In the genomic region with DNA sequence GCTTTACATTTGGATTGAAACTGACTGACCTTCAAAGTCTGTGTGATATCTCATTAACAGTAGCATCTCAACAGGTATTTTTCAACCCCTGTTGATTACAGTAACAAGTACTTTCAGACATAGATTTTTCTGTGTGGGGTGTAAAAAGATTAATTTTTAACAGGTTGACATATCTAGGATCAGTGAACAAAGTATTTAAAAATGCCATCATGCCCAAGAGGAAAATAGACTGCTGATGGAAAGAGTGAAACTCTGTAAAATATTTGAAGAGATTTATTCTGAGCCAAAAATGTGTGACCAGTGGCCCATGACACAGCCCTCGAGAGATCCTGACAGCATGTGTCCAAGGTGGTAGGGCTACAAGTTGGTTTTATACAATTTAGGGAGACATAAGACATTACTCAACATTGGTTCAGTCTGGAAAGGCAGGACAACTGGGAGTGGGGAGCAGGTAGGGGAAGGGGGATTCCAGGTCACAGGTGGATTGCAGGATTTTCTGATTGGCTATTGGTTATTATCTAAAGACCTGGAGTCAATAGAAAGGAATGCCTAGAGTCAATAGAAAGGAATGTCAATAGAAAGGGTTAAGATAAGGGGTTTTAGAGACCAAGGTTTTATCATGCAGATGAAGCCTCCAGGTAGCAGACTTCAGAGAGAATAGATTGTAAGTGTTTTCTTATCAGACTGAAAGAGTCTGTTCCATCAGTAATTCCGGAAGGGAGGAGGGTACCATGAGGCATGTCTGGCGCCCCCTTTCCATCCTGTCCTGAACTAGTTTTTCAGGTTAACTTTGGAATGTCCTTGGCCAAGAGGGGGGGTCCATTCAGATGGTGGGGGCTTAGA, we compare ENCODE assay signal across 16 cellular contexts. TPM values are rescaled to one million over a fixed set of nuclear protein-coding genes. Genes with fewer than 3 reads are reported as not detected.
DNase-seq lines count a peak whose midpoint lies in the region; ATAC-seq and TF ChIP-seq lines count a peak whose summit lies in the region.
"Had no signal": no experiment of that assay in that cellular context is flagged by ENCODE, and none has a peak within 500 bp of the region (broad histone marks: within the 10 kb centered on the region; RNA-seq: fewer than 3 reads in every experiment).

No MANE protein-coding gene starts in this region.

- TF ChIP-seq POLR2A in body of pancreas (IDR thresholded peaks at IDR 0.05), result peak in 1 of 3 donors; percentile 29

- H3K27ac ChIP-seq in body of pancreas, result peak overlapping the region; percentile 1 to 73 (median 44)
- no peak overlapping the region for H3K27ac ChIP-seq in tibial artery
- H3K27ac ChIP-seq: left ventricle myocardium inferior, psoas muscle, SJSA1 had no signal

- intact Hi-C loops in body of pancreas (cut with DNase I), result no loop called here
- intact Hi-C loops in tibial artery (cut with DNase I; ENCODE audit: low total_unique reads), result no loop called here

- H3K27me3 ChIP-seq in body of pancreas (no peaks in the 10 kb centered on the region), kidney epithelial cell (ENCODE audit: control insufficient read depth, insufficient read depth, low read length) (no peaks in the 10 kb centered on the region), tibial artery (no peaks in the 10 kb centered on the region)
- H3K27me3 ChIP-seq: SJSA1 had no signal

- H3K4me1 ChIP-seq in body of pancreas (peaks cover 6% of the 10 kb centered on the region), tibial artery (no peaks in the 10 kb centered on the region)
- H3K4me1 ChIP-seq: left ventricle myocardium inferior, psoas muscle, SJSA1 had no signal

- ATAC-seq in body of pancreas (peak; percentile 94), GM18867 (IDR thresholded peaks at IDR 0.05; ENCODE audit: unreplicated experiment) (no peak), HG03159 (IDR thresholded peaks at IDR 0.05; ENCODE audit: unreplicated experiment) (no peak)
- ATAC-seq: activated CD8-positive, alpha-beta T cell treated with anti-CD3 and anti-CD28 coated beads, Interleukin-2, amount 10 ng/mL, durations not matched to agents 7 days and 5 days; K562; psoas muscle had no signal

- WGBS in body of pancreas, 2 donors, result 32% methylated on average over 3 of the region's 3 CpGs

- H3K4me3 ChIP-seq in body of pancreas (no peak overlapping the region), kidney epithelial cell (ENCODE audit: low read depth, low read length) (no peak overlapping the region), tibial artery (no peak overlapping the region)
- H3K4me3 ChIP-seq: K562, left ventricle myocardium inferior, psoas muscle, SJSA1 had no signal

- H3K36me3 ChIP-seq in body of pancreas (replicated peaks in 1 of 2; ENCODE audit: insufficient read depth in 1 of 2, low read depth in 2 of 2), result no peaks in the 10 kb centered on the region
- H3K36me3 ChIP-seq in kidney epithelial cell (ENCODE audit: control insufficient read depth, insufficient read depth, low read length), result no peaks in the 10 kb centered on the region
- no peaks in the 10 kb centered on the region for H3K36me3 ChIP-seq in tibial artery
- H3K36me3 ChIP-seq: SJSA1 had no signal

- TF ChIP-seq CTCF in body of pancreas (IDR thresholded peaks at IDR 0.05), result no peak
- peak; percentile 5 for TF ChIP-seq CTCF in kidney epithelial cell (IDR thresholded peaks at IDR 0.05; ENCODE audit: insufficient read depth, low read length, poor library complexity, severe bottlenecking)
- TF ChIP-seq CTCF in tibial artery (IDR thresholded peaks at IDR 0.05), result no peak

- DNase-seq in A172 (ENCODE audit: low spot score), result peak; percentile 40
- DNase-seq in HK-2 (ENCODE audit: unreplicated experiment), result peak; percentile 40
- no peak for DNase-seq in body of pancreas
- no peak for DNase-seq in kidney epithelial cell (ENCODE audit: low read depth)
- DNase-seq in Ammon's horn (ENCODE audit: low spot score), result no peak
- no peak for DNase-seq in tibial artery
- DNase-seq: activated CD8-positive, alpha-beta T cell treated with anti-CD3 and anti-CD28 coated beads, Interleukin-2, amount 10 ng/mL, durations not matched to agents 7 days and 5 days; left ventricle myocardium inferior; naive B cell; NCI-H345; psoas muscle; substantia nigra had no signal

- H3K9me3 ChIP-seq in body of pancreas (no peaks in the 10 kb centered on the region), tibial artery (no peaks in the 10 kb centered on the region)
- H3K9me3 ChIP-seq: left ventricle myocardium inferior, psoas muscle, SJSA1 had no signal

RNA-seq across cellular contexts. Expression of a gene that starts 29.1 kb away (rescaled TPM):
- total RNA-seq in A172 (2014; rRNA removed; shearing (Covaris generic)), result 6.0 and 6.5 TPM in 2 replicates
- 1 to 10 TPM; 5.4 to 6.9 TPM for total RNA-seq in body of pancreas
- total RNA-seq in kidney epithelial cell, result 31.3 and 38.5 TPM in 2 replicates

Comparison
In these comparisons a context has a peak if more than half of its experiments do, and no peak if none do; other contexts are left out.
1. DNase-seq: peak in A172 (single experiment) and HK-2 (single experiment); none in body of pancreas (0 of 4), kidney epithelial cell (single experiment), Ammon's horn (single experiment) and tibial artery (0 of 2).
2. H3K27ac ChIP-seq: peak in body of pancreas (4 of 4); none in tibial artery (0 of 2).